ENCODE assay signal across 2 cellular contexts in genomic region chr7:74371381-74372059, GRCh38.
A peak's percentile ranks its signal among the peaks of the same experiment; 100 is the strongest.
TF ChIP-seq lines count a peak whose summit lies in the region.

No MANE protein-coding gene starts in this region.

TF ChIP-seq in GM12891, 5 proteins besides CTCF, POLR2A, EP300 and RAD21 (continued from another document):
- no peak for TF ChIP-seq POLR2AphosphoS5 (IDR thresholded peaks at IDR 0.05; ENCODE audit: low read depth, low read length)
- no peak for TF ChIP-seq SPI1 (IDR thresholded peaks at IDR 0.05; ENCODE audit: low read depth, low read length)
- no peak for TF ChIP-seq PAX5 (IDR thresholded peaks at IDR 0.05; ENCODE audit: insufficient read depth, low read length, severe bottlenecking)
TF ChIP-seq in GM12891: peak in this region for 0.

TF ChIP-seq in H1, 55 proteins besides CTCF, POLR2A, EP300 and RAD21 (continued from another document):
- TF ChIP-seq BACH1 (IDR thresholded peaks at IDR 0.05; ENCODE audit: low read length) (no peak), ATF3 (IDR thresholded peaks at IDR 0.05; ENCODE audit: insufficient read depth, low read depth, low read length) (no peak), JUND (IDR thresholded peaks at IDR 0.05; ENCODE audit: low read length) (no peak), SIX5 (IDR thresholded peaks at IDR 0.05; ENCODE audit: low read depth, low read length) (no peak), BRCA1 (IDR thresholded peaks at IDR 0.05; ENCODE audit: low read depth, low read length) (no peak), SIN3A (conservative IDR thresholded peaks at IDR 0.05 in 1 of 2, IDR thresholded peaks at IDR 0.05 in 1 of 2; ENCODE audit: low read depth in 1 of 2, low read length in 2 of 2) (0 out of 4 replicates have a peak, but pooled peaks of 1 of the 2 experiments have one; percentile 35), CTBP2 (IDR thresholded peaks at IDR 0.05; ENCODE audit: borderline replicate concordance, insufficient read depth, insufficient read length, low read length) (peak; percentile 67), HDAC2 (IDR thresholded peaks at IDR 0.05; ENCODE audit: borderline replicate concordance in 1 of 2, low read depth in 2 of 2, low read length in 2 of 2) (no peak), KDM4A (IDR thresholded peaks at IDR 0.05; ENCODE audit: low read depth, low read length, severe bottlenecking) (peak; percentile 24), NRF1 (IDR thresholded peaks at IDR 0.05; ENCODE audit: low read depth, low read length) (no peak), ASH2L (IDR thresholded peaks at IDR 0.05; ENCODE audit: low read length) (peak; percentile 80), SP1 (IDR thresholded peaks at IDR 0.05; ENCODE audit: low read depth, low read length) (peak; percentile 75; the same call in 1 of the 2 replicates), GABPA (IDR thresholded peaks at IDR 0.05; ENCODE audit: borderline replicate concordance, insufficient read depth, low read length) (no peak), SUZ12 (IDR thresholded peaks at IDR 0.05; ENCODE audit: low read length) (peak; percentile 50; the same call in 1 of the 2 replicates), EGR1 (IDR thresholded peaks at IDR 0.05; ENCODE audit: borderline replicate concordance, low read depth, low read length) (peak; percentile 95), ATF2 (IDR thresholded peaks at IDR 0.05; ENCODE audit: low read length) (peak; percentile 62)
- TF ChIP-seq, protein P1, sequence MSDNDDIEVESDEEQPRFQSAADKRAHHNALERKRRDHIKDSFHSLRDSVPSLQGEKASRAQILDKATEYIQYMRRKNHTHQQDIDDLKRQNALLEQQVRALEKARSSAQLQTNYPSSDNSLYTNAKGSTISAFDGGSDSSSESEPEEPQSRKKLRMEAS (IDR thresholded peaks at IDR 0.05), result 0 out of 2 replicates have a peak, but pooled peaks have one; percentile 9
- TF ChIP-seq, protein P2, sequence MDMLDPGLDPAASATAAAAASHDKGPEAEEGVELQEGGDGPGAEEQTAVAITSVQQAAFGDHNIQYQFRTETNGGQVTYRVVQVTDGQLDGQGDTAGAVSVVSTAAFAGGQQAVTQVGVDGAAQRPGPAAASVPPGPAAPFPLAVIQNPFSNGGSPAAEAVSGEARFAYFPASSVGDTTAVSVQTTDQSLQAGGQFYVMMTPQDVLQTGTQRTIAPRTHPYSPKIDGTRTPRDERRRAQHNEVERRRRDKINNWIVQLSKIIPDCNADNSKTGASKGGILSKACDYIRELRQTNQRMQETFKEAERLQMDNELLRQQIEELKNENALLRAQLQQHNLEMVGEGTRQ (IDR thresholded peaks at IDR 0.05; ENCODE audit: low read length), result no peak
